16 cellular contexts compared by ENCODE assay signal in the genomic region with DNA sequence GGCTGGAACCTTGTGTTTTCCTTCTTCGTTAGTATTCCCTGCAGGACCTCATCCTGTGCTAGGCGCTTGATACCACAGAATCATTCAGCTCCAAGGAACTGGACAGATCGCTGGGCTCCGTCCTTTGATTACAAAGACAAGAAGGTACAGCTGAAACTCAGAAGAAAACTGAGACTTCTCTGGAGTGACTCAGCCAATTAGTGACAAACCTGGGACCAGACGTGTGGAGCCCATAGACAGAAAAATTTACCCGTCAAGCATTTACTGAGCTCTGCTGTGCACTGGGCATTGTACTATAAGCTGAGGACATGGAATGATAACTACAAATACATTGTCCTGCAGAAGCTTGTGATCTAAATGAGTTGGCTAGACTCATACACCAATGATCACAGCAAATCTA.
DNase-seq lines count a peak whose midpoint lies in the region; ATAC-seq and TF ChIP-seq lines count a peak whose summit lies in the region.
"Had no signal": no experiment of that assay in that cellular context is flagged by ENCODE, and none has a peak within 500 bp of the region (broad histone marks: within the 10 kb centered on the region; RNA-seq: fewer than 3 reads in every experiment).

No MANE protein-coding gene starts in this region.

- no peaks in the 10 kb centered on the region for H3K9me3 ChIP-seq in neural progenitor cell (ENCODE audit: low read depth)
- H3K9me3 ChIP-seq: A549 had no signal

- H3K27ac ChIP-seq in neural progenitor cell: no peak overlapping the region
- H3K27ac ChIP-seq: A549, GM23248 had no signal

- peak; percentile 58 for DNase-seq in M059J (ENCODE audit: low read depth)
- peak; percentile 6 for DNase-seq in neural progenitor cell (ENCODE audit: low spot score)
- no peak for DNase-seq in activated T-helper 2 cell treated with anti-CD3 and anti-CD28 coated beads, Interferon-gamma antibody, Interleukin-2, Interleukin-4, amounts not matched to agents 10 μg/mL and 5 μg/mL and 100 μg/mL, durations not matched to agents 14 hours and 24 hours and 36 hours (ENCODE audit: low spot score)
- DNase-seq: CD8-positive, alpha-beta T cell; COR-L47; DMS153; DMS79 treated with DMSO at 0.1 percent for 48 hours; GDM1; GM23248 had no signal

- no peaks in the 10 kb centered on the region for H3K36me3 ChIP-seq in neural progenitor cell

- no peaks in the 10 kb centered on the region for H3K27me3 ChIP-seq in neural progenitor cell

- no peaks in the 10 kb centered on the region for H3K36me3 Mint-ChIP-seq in brain
- peaks cover 8% of the 10 kb centered on the region for H3K36me3 Mint-ChIP-seq in neural progenitor cell
- H3K36me3 Mint-ChIP-seq in activated T-helper 2 cell treated with anti-CD3 and anti-CD28 coated beads, Interferon-gamma antibody, Interleukin-2, Interleukin-4, amounts not matched to agents 10 μg/mL and 5 μg/mL and 100 μg/mL, durations not matched to agents 14 hours and 24 hours and 36 hours (ENCODE audit: low read depth): no peaks in the 10 kb centered on the region
- H3K36me3 Mint-ChIP-seq: CD14-positive monocyte; CD8-positive, alpha-beta T cell had no signal

- H3K27ac Mint-ChIP-seq in brain: peak overlapping the region in 4 of 5 experiments; percentile 21 to 58 (median 26)
- H3K27ac Mint-ChIP-seq in neural progenitor cell: peak overlapping the region; percentile 59
- no peak overlapping the region for H3K27ac Mint-ChIP-seq in activated T-helper 2 cell treated with anti-CD3 and anti-CD28 coated beads, Interferon-gamma antibody, Interleukin-2, Interleukin-4, amounts not matched to agents 10 μg/mL and 5 μg/mL and 100 μg/mL, durations not matched to agents 14 hours and 24 hours and 36 hours
- H3K27ac Mint-ChIP-seq: CD14-positive monocyte; CD8-positive, alpha-beta T cell had no signal

- H3K4me1 ChIP-seq in neural progenitor cell: peaks cover 42% of the 10 kb centered on the region

- TF ChIP-seq POLR2A in GM18505 (IDR thresholded peaks at IDR 0.05; ENCODE audit: borderline replicate concordance, extremely low read depth, insufficient read depth, insufficient read length): no peak

- ATAC-seq in GM18511 (IDR thresholded peaks at IDR 0.05; ENCODE audit: unreplicated experiment) (no peak), GM18505 (IDR thresholded peaks at IDR 0.05; ENCODE audit: unreplicated experiment) (no peak)
- ATAC-seq: A549; CD8-positive, alpha-beta T cell; HCT116; HepG2 had no signal

- H3K4me1 Mint-ChIP-seq in brain: peaks cover 94% of the 10 kb centered on the region
- H3K4me1 Mint-ChIP-seq in neural progenitor cell: peaks cover 56% of the 10 kb centered on the region
- no peaks in the 10 kb centered on the region for H3K4me1 Mint-ChIP-seq in activated T-helper 2 cell treated with anti-CD3 and anti-CD28 coated beads, Interferon-gamma antibody, Interleukin-2, Interleukin-4, amounts not matched to agents 10 μg/mL and 5 μg/mL and 100 μg/mL, durations not matched to agents 14 hours and 24 hours and 36 hours (ENCODE audit: low read depth)
- H3K4me1 Mint-ChIP-seq: CD14-positive monocyte had no signal

- no peak overlapping the region for H3K4me3 ChIP-seq in neural progenitor cell
- H3K4me3 ChIP-seq: A549, GM23248 had no signal

- intact Hi-C loops in activated T-helper 2 cell treated with anti-CD3 and anti-CD28 coated beads, Interferon-gamma antibody, Interleukin-2, Interleukin-4, amounts not matched to agents 10 μg/mL and 5 μg/mL and 100 μg/mL, durations not matched to agents 14 hours and 24 hours and 36 hours (cut with micrococcal nuclease): no loop called here

- H3K9me3 Mint-ChIP-seq in brain (peaks cover 0 to 4% (median 0%) of the 10 kb centered on the region in 5 experiments), neural progenitor cell (peaks cover 3% of the 10 kb centered on the region)
- no peaks in the 10 kb centered on the region for H3K9me3 Mint-ChIP-seq in activated T-helper 2 cell treated with anti-CD3 and anti-CD28 coated beads, Interferon-gamma antibody, Interleukin-2, Interleukin-4, amounts not matched to agents 10 μg/mL and 5 μg/mL and 100 μg/mL, durations not matched to agents 14 hours and 24 hours and 36 hours
- H3K9me3 Mint-ChIP-seq: CD8-positive, alpha-beta T cell had no signal

- peaks cover 32% of the 10 kb centered on the region for H3F3A ChIP-seq in neural progenitor cell (ENCODE audit: low read depth)

- no peaks in the 10 kb centered on the region for H4K20me1 ChIP-seq in neural progenitor cell (ENCODE audit: low read depth)

- no peak overlapping the region for H3K4me2 ChIP-seq in neural progenitor cell
- H3K4me2 ChIP-seq: A549 had no signal

- H3K27me3 Mint-ChIP-seq in brain (no peaks in the 10 kb centered on the region), neural progenitor cell (ENCODE audit: insufficient read depth, low read depth) (no peaks in the 10 kb centered on the region)
- H3K27me3 Mint-ChIP-seq in activated T-helper 2 cell treated with anti-CD3 and anti-CD28 coated beads, Interferon-gamma antibody, Interleukin-2, Interleukin-4, amounts not matched to agents 10 μg/mL and 5 μg/mL and 100 μg/mL, durations not matched to agents 14 hours and 24 hours and 36 hours (ENCODE audit: low read depth): no peaks in the 10 kb centered on the region

- no peak overlapping the region for H3K9ac ChIP-seq in neural progenitor cell
- H3K9ac ChIP-seq: GM23248 had no signal

- peak overlapping the region; percentile 28 for H2AFZ ChIP-seq in neural progenitor cell (replicated peaks)
- H2AFZ ChIP-seq: GM23248 had no signal

- H3K4me3 Mint-ChIP-seq in brain: peak overlapping the region in 1 of 5 experiments; percentile 4
- no peak overlapping the region for H3K4me3 Mint-ChIP-seq in neural progenitor cell
- no peak overlapping the region for H3K4me3 Mint-ChIP-seq in activated T-helper 2 cell treated with anti-CD3 and anti-CD28 coated beads, Interferon-gamma antibody, Interleukin-2, Interleukin-4, amounts not matched to agents 10 μg/mL and 5 μg/mL and 100 μg/mL, durations not matched to agents 14 hours and 24 hours and 36 hours (ENCODE audit: low read depth)
- H3K4me3 Mint-ChIP-seq: CD14-positive monocyte; CD8-positive, alpha-beta T cell had no signal

- TF ChIP-seq CTCF in brain (conservative IDR thresholded peaks at IDR 0.05) (no peak), neural progenitor cell (IDR thresholded peaks at IDR 0.05) (no peak)

- H3K79me2 ChIP-seq in neural progenitor cell (ENCODE audit: low read depth): no peaks in the 10 kb centered on the region
